Comparison of ENCODE assay signal across 1 cellular context in genomic region chr14:96246535-96246839, GRCh38.
TF ChIP-seq lines count a peak whose summit lies in the region.

No MANE protein-coding gene starts in this region.

TF ChIP-seq in HepG2, 621 proteins besides CTCF, POLR2A, EP300 and RAD21:
- TF ChIP-seq REL (CRISPR knock-in tag; conservative IDR thresholded peaks at IDR 0.05) (no peak), KDM2A (CRISPR knock-in tag; IDR thresholded peaks at IDR 0.05; ENCODE audit: borderline replicate concordance, low read depth) (no peak), NFE2L1 (CRISPR knock-in tag; IDR thresholded peaks at IDR 0.05; ENCODE audit: borderline replicate concordance) (no peak), SNAPC5 (CRISPR knock-in tag; IDR thresholded peaks at IDR 0.05; ENCODE audit: borderline replicate concordance) (no peak), HNRNPLL (IDR thresholded peaks at IDR 0.05; ENCODE audit: low read depth, low read length, poor library complexity, severe bottlenecking) (no peak), ZNF773 (CRISPR knock-in tag; IDR thresholded peaks at IDR 0.05; ENCODE audit: borderline replicate concordance) (no peak), ZNF333 (CRISPR knock-in tag; IDR thresholded peaks at IDR 0.05; ENCODE audit: borderline replicate concordance) (no peak), GTF2F1 (IDR thresholded peaks at IDR 0.05; ENCODE audit: low read length) (no peak), ZNF331 (CRISPR knock-in tag; IDR thresholded peaks at IDR 0.05) (no peak), ZSCAN25 (CRISPR knock-in tag; IDR thresholded peaks at IDR 0.05) (no peak)
